ENCODE assay signal across 8 cellular contexts in genomic region chr17:19513897-19514488, GRCh38. TPM values are rescaled to one million over a fixed set of nuclear protein-coding genes. Genes with fewer than 3 reads are reported as not detected.
A peak's percentile ranks its signal among the peaks of the same experiment; 100 is the strongest.
DNase-seq lines count a peak whose midpoint lies in the region; ATAC-seq, FAIRE-seq and TF ChIP-seq lines count a peak whose summit lies in the region.

No MANE protein-coding gene starts in this region.

- DNase-seq in GM20000 (ENCODE audit: low spot score) (peak; percentile 69), NCI-H446 (lab: John Stamatoyannopoulos, UW) (peak; percentile 37 to 62), colonic mucosa (peak; percentile 73), left lung (peak in 1 of 2 donors; percentile 58)
- peak; percentile 53 to 65 for DNase-seq in activated CD4-positive, alpha-beta T cell treated with anti-CD3 and anti-CD28 coated beads for 4 hours
- peak; percentile 47 to 56 for DNase-seq in stimulated activated CD4-positive, alpha-beta T cell treated with anti-CD3 and anti-CD28 coated beads, Interleukin-4, amount 100 ng/mL, for 4 hours

- peak; percentile 89 for FAIRE-seq in A204.1 (lab: Jason Lieb, UNC)

- H3K9ac ChIP-seq in colonic mucosa (ENCODE audit: low read depth in 2 of 2, low read length in 2 of 2): no peak overlapping the region

- no peaks in the 10 kb centered on the region for H3K9me3 ChIP-seq in colonic mucosa
- no peaks in the 10 kb centered on the region for H3K9me3 ChIP-seq in left lung

- TF ChIP-seq CTCF in GM20000 (IDR thresholded peaks at IDR 0.05; ENCODE audit: extremely low read depth, missing control alignments) (peak; percentile 72), colonic mucosa (IDR thresholded peaks at IDR 0.05) (peak; percentile 76), left lung (IDR thresholded peaks at IDR 0.05) (peak; percentile 76 to 90)

- H3K27me3 ChIP-seq in colonic mucosa (no peaks in the 10 kb centered on the region), left lung (no peaks in the 10 kb centered on the region)

- no peaks in the 10 kb centered on the region for H3K36me3 ChIP-seq in colonic mucosa
- no peaks in the 10 kb centered on the region for H3K36me3 ChIP-seq in left lung

- intact Hi-C loops in colonic mucosa (cut with DNase I) (loop anchor here (2.0 to 5.0 kb wide), 2 partner anchors 133 to 253 kb away; partner anchors contain the start of gene ALDH3A2), left lung (cut with DNase I) (loop anchor here (2.0 to 10.0 kb wide), 2 partner anchors 251 to 253 kb away; no protein-coding TSS in a partner anchor)

- H3K4me1 ChIP-seq in colonic mucosa: no peaks in the 10 kb centered on the region
- peaks cover 0 to 7% of the 10 kb centered on the region in 2 donors for H3K4me1 ChIP-seq in left lung

- no peak overlapping the region for H3K27ac ChIP-seq in colonic mucosa
- no peak overlapping the region for H3K27ac ChIP-seq in left lung

- H3K4me3 ChIP-seq in colonic mucosa (no peak overlapping the region), left lung (no peak overlapping the region)

- peak; percentile 90 for ATAC-seq in left lung
- no peak for ATAC-seq in GM19467 (IDR thresholded peaks at IDR 0.05; ENCODE audit: unreplicated experiment)

RNA-seq across cellular contexts. Expression of gene SLC47A1, which starts 19.7 kb away (rescaled TPM):
- total RNA-seq in colonic mucosa (1 to 10 TPM in 1 of 2 donors, under 1 TPM in 1; 0.37 to 1.0 TPM), left lung (10 to 100 TPM in 1 of 2 donors, 1 to 10 TPM in 1; 5.5 to 16.2 TPM)
